Comparison of ENCODE assay signal across 1 cellular context in genomic region chr11:75527938-75528845, GRCh38.
TF ChIP-seq lines count a peak whose summit lies in the region.

No MANE protein-coding gene starts in this region.

TF ChIP-seq in WTC11, 78 proteins besides CTCF, POLR2A, EP300 and RAD21 (continued from another document):
- no peak for TF ChIP-seq ARID4B (CRISPR knock-in tag; IDR thresholded peaks at IDR 0.05; ENCODE audit: borderline replicate concordance)
- TF ChIP-seq GRHL2 (CRISPR knock-in tag; IDR thresholded peaks at IDR 0.05; ENCODE audit: insufficient replicate concordance, severe bottlenecking), result no peak
- TF ChIP-seq TEAD1 (CRISPR knock-in tag; IDR thresholded peaks at IDR 0.05), result no peak
- no peak for TF ChIP-seq MXD4 (CRISPR knock-in tag; IDR thresholded peaks at IDR 0.05; ENCODE audit: borderline replicate concordance)
- TF ChIP-seq CREM (CRISPR knock-in tag; IDR thresholded peaks at IDR 0.05), result no peak
- TF ChIP-seq HMGA2 (CRISPR knock-in tag; IDR thresholded peaks at IDR 0.05), result no peak
- TF ChIP-seq ZNF532 (CRISPR knock-in tag; IDR thresholded peaks at IDR 0.05; ENCODE audit: borderline replicate concordance), result no peak
